ENCODE assay signal across 16 cellular contexts in genomic region chr11:128688031-128688713, GRCh38. TPM values are rescaled to one million over a fixed set of nuclear protein-coding genes. Genes with fewer than 3 reads are reported as not detected.
DNase-seq lines count a peak whose midpoint lies in the region; ATAC-seq and TF ChIP-seq lines count a peak whose summit lies in the region.
"Had no signal": no experiment of that assay in that cellular context is flagged by ENCODE, and none has a peak within 500 bp of the region (broad histone marks: within the 10 kb centered on the region; RNA-seq: fewer than 3 reads in every experiment).

No MANE protein-coding gene starts in this region.

- no peak for TF ChIP-seq EP300 in esophagus muscularis mucosa (IDR thresholded peaks at IDR 0.05)

- H3K9me3 ChIP-seq in esophagus muscularis mucosa, result no peaks in the 10 kb centered on the region
- H3K9me3 ChIP-seq: ascending aorta, thoracic aorta had no signal

- CTCF ChIA-PET in activated naive CD4-positive, alpha-beta T cell treated with anti-CD3 and anti-CD28 coated beads, Interleukin-2, amount 10 ng/mL, durations not matched to agents 7 days and 5 days (lab: Charles Lee), result interaction anchor here (1.4 kb wide), 1 partner anchor 69 kb away, joined by 4 read pairs; no protein-coding TSS in a partner anchor
- CTCF ChIA-PET in activated CD4-positive, alpha-beta memory T cell treated with anti-CD3 and anti-CD28 coated beads for 36 hours (lab: Charles Lee), result interaction anchor here (0.5 to 2.9 kb wide), 4 partner anchors 31 to 88 kb away, joined by 3 to 11 read pairs (median 4); no protein-coding TSS in a partner anchor

- POLR2A ChIA-PET in activated CD4-positive, alpha-beta memory T cell treated with anti-CD3 and anti-CD28 coated beads for 36 hours (lab: Charles Lee), result no interaction called here

- H3K36me3 ChIP-seq in esophagus muscularis mucosa, result no peaks in the 10 kb centered on the region
- H3K36me3 ChIP-seq: ascending aorta, thoracic aorta had no signal

- H3K27ac Mint-ChIP-seq in activated naive CD4-positive, alpha-beta T cell treated with anti-CD3 and anti-CD28 coated beads, Interleukin-2, amount 10 ng/mL, durations not matched to agents 7 days and 5 days, result no peak overlapping the region
- H3K27ac Mint-ChIP-seq in activated CD4-positive, alpha-beta memory T cell treated with anti-CD3 and anti-CD28 coated beads for 36 hours, result no peak overlapping the region
- no peak overlapping the region for H3K27ac Mint-ChIP-seq in immature natural killer cell
- H3K27ac Mint-ChIP-seq in stimulated activated memory B cell treated with anti-CD40 and anti-IgM and Interleukin-4, amounts not matched to agents 10 μg/mL and 1 μg/mL and 100 μg/mL, for 72 hours, result peak overlapping the region; percentile 70

- TF ChIP-seq POLR2A in esophagus muscularis mucosa (IDR thresholded peaks at IDR 0.05; ENCODE audit: low read depth), result no peak

- WGBS in esophagus muscularis mucosa, result 48% methylated on average over 28 of the region's 29 CpGs

- H3K9me3 Mint-ChIP-seq in activated naive CD4-positive, alpha-beta T cell treated with anti-CD3 and anti-CD28 coated beads, Interleukin-2, amount 10 ng/mL, durations not matched to agents 7 days and 5 days, result peaks cover 3% of the 10 kb centered on the region
- no peaks in the 10 kb centered on the region for H3K9me3 Mint-ChIP-seq in activated CD4-positive, alpha-beta memory T cell treated with anti-CD3 and anti-CD28 coated beads for 36 hours
- H3K9me3 Mint-ChIP-seq in immature natural killer cell, result peaks cover 0 to 4% (median 0%) of the 10 kb centered on the region in 6 donors
- H3K9me3 Mint-ChIP-seq in stimulated activated memory B cell treated with anti-CD40 and anti-IgM and Interleukin-4, amounts not matched to agents 10 μg/mL and 1 μg/mL and 100 μg/mL, for 72 hours, result no peaks in the 10 kb centered on the region

- H3K36me3 Mint-ChIP-seq in activated naive CD4-positive, alpha-beta T cell treated with anti-CD3 and anti-CD28 coated beads, Interleukin-2, amount 10 ng/mL, durations not matched to agents 7 days and 5 days, result peaks cover 5% of the 10 kb centered on the region
- no peaks in the 10 kb centered on the region for H3K36me3 Mint-ChIP-seq in activated CD4-positive, alpha-beta memory T cell treated with anti-CD3 and anti-CD28 coated beads for 36 hours
- peaks cover 0 to 4% (median 0%) of the 10 kb centered on the region in 3 donors for H3K36me3 Mint-ChIP-seq in immature natural killer cell
- no peaks in the 10 kb centered on the region for H3K36me3 Mint-ChIP-seq in stimulated activated memory B cell treated with anti-CD40 and anti-IgM and Interleukin-4, amounts not matched to agents 10 μg/mL and 1 μg/mL and 100 μg/mL, for 72 hours

- no peak for ATAC-seq in stimulated activated memory B cell treated with anti-CD40 and anti-IgM and Interleukin-4, amounts not matched to agents 10 μg/mL and 1 μg/mL and 100 μg/mL, for 72 hours

- no peak for TF ChIP-seq CTCF in esophagus muscularis mucosa (IDR thresholded peaks at IDR 0.05)

- H3K4me1 Mint-ChIP-seq in activated naive CD4-positive, alpha-beta T cell treated with anti-CD3 and anti-CD28 coated beads, Interleukin-2, amount 10 ng/mL, durations not matched to agents 7 days and 5 days, result peaks cover 53% of the 10 kb centered on the region
- peaks cover 39% of the 10 kb centered on the region for H3K4me1 Mint-ChIP-seq in activated CD4-positive, alpha-beta memory T cell treated with anti-CD3 and anti-CD28 coated beads for 36 hours (ENCODE audit: low read depth)
- H3K4me1 Mint-ChIP-seq in immature natural killer cell, result peaks cover 46 to 50% of the 10 kb centered on the region in 2 donors
- H3K4me1 Mint-ChIP-seq in stimulated activated memory B cell treated with anti-CD40 and anti-IgM and Interleukin-4, amounts not matched to agents 10 μg/mL and 1 μg/mL and 100 μg/mL, for 72 hours, result peaks cover 49% of the 10 kb centered on the region

- no peak overlapping the region for H3K27ac ChIP-seq in esophagus muscularis mucosa (replicated peaks in 1 of 4)
- H3K27ac ChIP-seq: ascending aorta, coronary artery, thoracic aorta, VCaP had no signal

- no peak overlapping the region for H3K4me3 ChIP-seq in esophagus muscularis mucosa

- peaks cover 48 to 75% (median 66%) of the 10 kb centered on the region in 4 donors for H3K4me1 ChIP-seq in esophagus muscularis mucosa

- DNase-seq in activated naive CD4-positive, alpha-beta T cell treated with anti-CD3 and anti-CD28 coated beads, Interleukin-2, amount 10 ng/mL, durations not matched to agents 7 days and 5 days, result no peak
- DNase-seq in activated naive CD4-positive, alpha-beta T cell treated with Interleukin-2 at 50 U/mL for 16 hours, result no peak
- DNase-seq in activated CD4-positive, alpha-beta memory T cell treated with anti-CD3 and anti-CD28 coated beads for 36 hours, result no peak
- DNase-seq in immature natural killer cell, result no peak
- no peak for DNase-seq in activated effector memory CD4-positive, alpha-beta T cell treated with Interleukin-2 at 50 U/mL for 16 hours
- no peak for DNase-seq in stimulated activated CD4-positive, alpha-beta T cell treated with anti-CD3 and anti-CD28 coated beads, Interleukin-2, amount 100 ng/mL, for 24 hours
- DNase-seq in esophagus muscularis mucosa (ENCODE audit: extremely low spot score), result no peak
- DNase-seq: activated CD8-positive, alpha-beta memory T cell treated with anti-CD3 and anti-CD28 coated beads, Interleukin-2, amount 50 U/mL, for 48 hours; NCI-H1930; NCI-H524 treated with DMSO at 0.1 percent for 48 hours; PC-3 had no signal

- H3K27me3 ChIP-seq in esophagus muscularis mucosa, result peaks cover 4 to 99% (median 56%) of the 10 kb centered on the region in 4 donors
- H3K27me3 ChIP-seq: ascending aorta had no signal

- H3K4me3 Mint-ChIP-seq in activated naive CD4-positive, alpha-beta T cell treated with anti-CD3 and anti-CD28 coated beads, Interleukin-2, amount 10 ng/mL, durations not matched to agents 7 days and 5 days, result peak overlapping the region; percentile 71
- peak overlapping the region; percentile 71 for H3K4me3 Mint-ChIP-seq in activated CD4-positive, alpha-beta memory T cell treated with anti-CD3 and anti-CD28 coated beads for 36 hours
- H3K4me3 Mint-ChIP-seq in immature natural killer cell, result peak overlapping the region; percentile 77 to 87 (median 83)
- peak overlapping the region; percentile 69 for H3K4me3 Mint-ChIP-seq in stimulated activated memory B cell treated with anti-CD40 and anti-IgM and Interleukin-4, amounts not matched to agents 10 μg/mL and 1 μg/mL and 100 μg/mL, for 72 hours

- H3K27me3 Mint-ChIP-seq in activated naive CD4-positive, alpha-beta T cell treated with anti-CD3 and anti-CD28 coated beads, Interleukin-2, amount 10 ng/mL, durations not matched to agents 7 days and 5 days, result peaks cover 100% of the 10 kb centered on the region
- H3K27me3 Mint-ChIP-seq in activated CD4-positive, alpha-beta memory T cell treated with anti-CD3 and anti-CD28 coated beads for 36 hours, result peaks cover 39% of the 10 kb centered on the region
- H3K27me3 Mint-ChIP-seq in immature natural killer cell (ENCODE audit: low read depth in 3 of 3), result peaks cover 27 to 42% (median 30%) of the 10 kb centered on the region in 3 donors
- peaks cover 40% of the 10 kb centered on the region for H3K27me3 Mint-ChIP-seq in stimulated activated memory B cell treated with anti-CD40 and anti-IgM and Interleukin-4, amounts not matched to agents 10 μg/mL and 1 μg/mL and 100 μg/mL, for 72 hours

- intact Hi-C loops in activated CD4-positive, alpha-beta memory T cell treated with anti-CD3 and anti-CD28 coated beads for 36 hours (cut with micrococcal nuclease), result no loop called here
- intact Hi-C loops in esophagus muscularis mucosa (cut with DNase I), result loop anchor here (5.0 kb wide), 1 partner anchor 134 kb away; no protein-coding TSS in a partner anchor

RNA-seq across cellular contexts. Expression of gene FLI1, which starts 5.7 kb away (rescaled TPM):
- 10 to 100 TPM; 60.3 to 63.7 TPM for total RNA-seq in activated CD4-positive, alpha-beta memory T cell treated with anti-CD3 and anti-CD28 coated beads for 36 hours
- 100 to 1,000 TPM in 1 of 3 donors, 10 to 100 TPM in 2; 52.2 to 113 (median 61.1) TPM for polyA plus RNA-seq in immature natural killer cell
- total RNA-seq in esophagus muscularis mucosa, result 10 to 100 TPM; 17.4 to 43.8 (median 29.6) TPM
